ENCODE assay signal across 13 cellular contexts in genomic region chr20:38190166-38190565, GRCh38. TPM values are rescaled to one million over a fixed set of nuclear protein-coding genes. Genes with fewer than 3 reads are reported as not detected.
A peak's percentile ranks its signal among the peaks of the same experiment; 100 is the strongest.
DNase-seq lines count a peak whose midpoint lies in the region; ATAC-seq and TF ChIP-seq lines count a peak whose summit lies in the region.
"Had no signal": no experiment of that assay in that cellular context is flagged by ENCODE, and none has a peak within 500 bp of the region (broad histone marks: within the 10 kb centered on the region; RNA-seq: fewer than 3 reads in every experiment).

No MANE protein-coding gene starts in this region.

- peak overlapping the region; percentile 6 for H3K27ac ChIP-seq in right cardiac atrium (ENCODE audit: low read length)
- peak overlapping the region in 3 of 12 donors; percentile 29 to 70 (median 54) for H3K27ac ChIP-seq in heart left ventricle
- peak overlapping the region in 1 of 4 donors; percentile 57 for H3K27ac ChIP-seq in sigmoid colon
- H3K27ac ChIP-seq: GM23248 had no signal

- TF ChIP-seq POLR2A in heart left ventricle (IDR thresholded peaks at IDR 0.05) (no peak), sigmoid colon (IDR thresholded peaks at IDR 0.05) (no peak)

- H3K36me3 ChIP-seq in heart left ventricle (no peaks in the 10 kb centered on the region), sigmoid colon (no peaks in the 10 kb centered on the region)

- H3K27me3 ChIP-seq in right cardiac atrium (ENCODE audit: control insufficient read depth, insufficient read depth) (no peaks in the 10 kb centered on the region), heart left ventricle (no peaks in the 10 kb centered on the region), sigmoid colon (no peaks in the 10 kb centered on the region)

- WGBS in right cardiac atrium = 96% methylated on average over 6 of the region's 6 CpGs
- 91 to 97% (median 96%) methylated on average over 6 of the region's 6 CpGs for WGBS in heart left ventricle, 4 donors
- WGBS in sigmoid colon, 2 donors = 90 to 94% methylated on average over 6 of the region's 6 CpGs

- no peak for TF ChIP-seq EP300 in sigmoid colon (IDR thresholded peaks at IDR 0.05)

- DNase-seq in right cardiac atrium = no peak
- no peak for DNase-seq in heart left ventricle
- peak; percentile 29 for DNase-seq in islet precursor cell
- peak; percentile 25 for DNase-seq in sigmoid colon
- no peak for DNase-seq in DMS79 (lab: John Stamatoyannopoulos, UW)
- no peak for DNase-seq in NCI-H82 treated with DMSO at 0.1 percent for 48 hours (lab: John Stamatoyannopoulos, UW; ENCODE audit: unreplicated experiment)
- no peak for DNase-seq in pons (ENCODE audit: low spot score)
- DNase-seq: C1 segment of cervical spinal cord; Calu3; CD4-positive, alpha-beta T cell; GM23248 had no signal

- H3K9me3 ChIP-seq in right cardiac atrium (ENCODE audit: control insufficient read depth, low read length) = no peaks in the 10 kb centered on the region
- H3K9me3 ChIP-seq in heart left ventricle = no peaks in the 10 kb centered on the region
- no peaks in the 10 kb centered on the region for H3K9me3 ChIP-seq in sigmoid colon

- TF ChIP-seq CTCF in heart left ventricle (IDR thresholded peaks at IDR 0.05) (no peak), sigmoid colon (IDR thresholded peaks at IDR 0.05) (no peak)

- H3K4me3 ChIP-seq in right cardiac atrium (ENCODE audit: low read length) = no peak overlapping the region
- no peak overlapping the region for H3K4me3 ChIP-seq in heart left ventricle
- H3K4me3 ChIP-seq in sigmoid colon = no peak overlapping the region
- H3K4me3 ChIP-seq: GM12878, GM23248 had no signal

- H3K4me1 ChIP-seq in right cardiac atrium (ENCODE audit: control insufficient read depth, insufficient read depth, low read length) = peaks cover 2% of the 10 kb centered on the region
- peaks cover 0 to 23% (median 0%) of the 10 kb centered on the region in 12 donors for H3K4me1 ChIP-seq in heart left ventricle
- H3K4me1 ChIP-seq in sigmoid colon = peaks cover 0 to 19% (median 9%) of the 10 kb centered on the region in 4 donors

- intact Hi-C loops in right cardiac atrium (cut with DNase I) (no loop called here), heart left ventricle (cut with DNase I) (no loop called here), sigmoid colon (cut with DNase I) (no loop called here)

- no peak for ATAC-seq in right cardiac atrium
- no peak for ATAC-seq in heart left ventricle
- ATAC-seq: GM12878, HCT116 had no signal

RNA-seq across cellular contexts. Expression of gene TGM2, which starts 25.1 kb away (rescaled TPM):
- 1,000 to 10,000 TPM in 3 of 4 donors, 100 to 1,000 TPM in 1; 963 to 1,731 (median 1,257) TPM for total RNA-seq in right cardiac atrium
- polyA plus RNA-seq in right cardiac atrium = 447 TPM
- 1,000 to 10,000 TPM in 1 of 9 donors, 100 to 1,000 TPM in 8; 271 to 1,146 (median 567) TPM for total RNA-seq in heart left ventricle
- polyA plus RNA-seq in heart left ventricle = 100 to 1,000 TPM; 211 to 972 TPM
- total RNA-seq in sigmoid colon = 100 to 1,000 TPM in 2 of 4 donors, 10 to 100 TPM in 2; 14.8 to 104 (median 60.7) TPM
- 10 to 100 TPM in 1 of 3 donors, 1 to 10 TPM in 2; 6.5 to 71.1 (median 7.2) TPM for polyA plus RNA-seq in sigmoid colon

Comparison
In these comparisons a context has a peak if more than half of its experiments do, and no peak if none do; other contexts are left out.
1. DNase-seq: peak in islet precursor cell (single experiment) and sigmoid colon (single experiment); none in right cardiac atrium (0 of 3), heart left ventricle (0 of 5), DMS79 (single experiment), NCI-H82 treated with DMSO at 0.1 percent for 48 hours (single experiment) and pons (single experiment).